1 cellular context compared by ENCODE assay signal in the genomic region with DNA sequence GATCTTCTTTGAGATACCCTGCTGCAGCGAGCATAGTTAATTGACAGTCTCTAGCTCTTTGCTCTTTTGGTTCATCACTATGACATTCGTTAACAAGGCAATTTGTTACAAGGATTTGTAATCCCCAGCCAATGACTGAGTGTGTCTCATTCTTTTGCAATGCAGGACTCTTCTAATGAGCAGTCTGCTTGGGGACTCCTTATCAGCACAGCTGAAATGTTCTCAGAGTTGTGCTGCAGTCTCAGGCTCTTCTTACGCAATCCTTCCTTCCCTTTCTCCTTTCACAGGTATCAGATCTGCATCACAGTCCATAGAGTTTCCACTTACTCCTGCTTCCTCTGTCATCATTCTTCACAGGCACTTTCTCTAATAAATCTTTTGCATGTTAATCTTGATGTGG.
TF ChIP-seq lines count a peak whose summit lies in the region.

No MANE protein-coding gene starts in this region.

TF ChIP-seq in GM23338, 12 proteins besides CTCF, POLR2A, EP300 and RAD21 (continued from another document):
- TF ChIP-seq EZH2 (IDR thresholded peaks at IDR 0.05; ENCODE audit: low read depth, unreplicated experiment) (no peak), POLR2AphosphoS5 (IDR thresholded peaks at IDR 0.05; ENCODE audit: low read depth) (no peak), EZH2phosphoT487 (IDR thresholded peaks at IDR 0.05; ENCODE audit: unreplicated experiment) (no peak), NANOG (IDR thresholded peaks at IDR 0.05; ENCODE audit: borderline replicate concordance) (no peak), ZNF114 (CRISPR knock-in tag; IDR thresholded peaks at IDR 0.05) (no peak), CREB1 (CRISPR knock-in tag; IDR thresholded peaks at IDR 0.05; ENCODE audit: low read depth) (no peak), STAT1 (IDR thresholded peaks at IDR 0.05; ENCODE audit: unreplicated experiment) (no peak)
- TF ChIP-seq, protein P1, sequence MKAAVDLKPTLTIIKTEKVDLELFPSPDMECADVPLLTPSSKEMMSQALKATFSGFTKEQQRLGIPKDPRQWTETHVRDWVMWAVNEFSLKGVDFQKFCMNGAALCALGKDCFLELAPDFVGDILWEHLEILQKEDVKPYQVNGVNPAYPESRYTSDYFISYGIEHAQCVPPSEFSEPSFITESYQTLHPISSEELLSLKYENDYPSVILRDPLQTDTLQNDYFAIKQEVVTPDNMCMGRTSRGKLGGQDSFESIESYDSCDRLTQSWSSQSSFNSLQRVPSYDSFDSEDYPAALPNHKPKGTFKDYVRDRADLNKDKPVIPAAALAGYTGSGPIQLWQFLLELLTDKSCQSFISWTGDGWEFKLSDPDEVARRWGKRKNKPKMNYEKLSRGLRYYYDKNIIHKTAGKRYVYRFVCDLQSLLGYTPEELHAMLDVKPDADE (IDR thresholded peaks at IDR 0.05): no peak
TF ChIP-seq in GM23338: peak in this region for 0.
